Comparison of ENCODE assay signal across 19 cellular contexts in genomic region chr20:63178445-63178818, GRCh38. TPM values are rescaled to one million over a fixed set of nuclear protein-coding genes. Genes with fewer than 3 reads are reported as not detected.
A peak's percentile ranks its signal among the peaks of the same experiment; 100 is the strongest.
DNase-seq lines count a peak whose midpoint lies in the region; ATAC-seq and TF ChIP-seq lines count a peak whose summit lies in the region.
"Had no signal": no experiment of that assay in that cellular context is flagged by ENCODE, and none has a peak within 500 bp of the region (broad histone marks: within the 10 kb centered on the region; RNA-seq: fewer than 3 reads in every experiment).

No MANE protein-coding gene starts in this region.

- H3K9me3 ChIP-seq in iPS DF 6.9 (ENCODE audit: control insufficient read depth, insufficient read depth, low read length) (no peaks in the 10 kb centered on the region), smooth muscle cell (replicated peaks; ENCODE audit: low read depth) (no peaks in the 10 kb centered on the region), left lung (no peaks in the 10 kb centered on the region)
- H3K9me3 ChIP-seq: pancreas, vagina had no signal

- DNase-seq in NCI-H748 (lab: John Stamatoyannopoulos, UW; ENCODE audit: unreplicated experiment) (peak; percentile 66), NCI-H748 treated with DMSO at 0.1 percent for 48 hours (lab: John Stamatoyannopoulos, UW) (no peak), NCI-H146 treated with DMSO at 0.1 percent for 48 hours (lab: John Stamatoyannopoulos, UW; ENCODE audit: unreplicated experiment) (peak; percentile 22), iPS DF 6.9 (ENCODE audit: low read depth, low spot score) (no peak), smooth muscle cell (lab: John Stamatoyannopoulos, UW; ENCODE audit: unreplicated experiment) (no peak), left lung (no peak)
- DNase-seq in activated CD8-positive, alpha-beta T cell treated with anti-CD3 and anti-CD28 coated beads for 36 hours, result no peak
- DNase-seq: activated CD4-positive, alpha-beta T cell treated with anti-CD3 and anti-CD28 coated beads, Interleukin-2, amount 10 ng/mL, durations not matched to agents 7 days and 5 days; aorta; GDM1; NCI-H1048 had no signal

- H3K4me3 Mint-ChIP-seq in activated CD8-positive, alpha-beta T cell treated with anti-CD3 and anti-CD28 coated beads for 36 hours, result no peak overlapping the region
- H3K4me3 Mint-ChIP-seq: activated CD4-positive, alpha-beta T cell treated with anti-CD3 and anti-CD28 coated beads, Interleukin-2, amount 10 ng/mL, durations not matched to agents 7 days and 5 days; activated T-helper 1 cell treated with anti-CD3 and anti-CD28 coated beads, Interleukin-12 subunit alpha, Interleukin-12 subunit beta, Interleukin-2, Interleukin-4 antibody, amounts not matched to agents 30 ng/mL and 10 ng/mL and 1 ng/mL, durations not matched to agents 14 hours and 24 hours and 36 hours had no signal

- H3K27ac ChIP-seq in iPS DF 6.9 (ENCODE audit: low read length) (no peak overlapping the region), smooth muscle cell (ENCODE audit: low read depth) (no peak overlapping the region), left lung (no peak overlapping the region)
- H3K27ac ChIP-seq: pancreas, vagina had no signal

- peaks cover 17% of the 10 kb centered on the region for H4K20me1 ChIP-seq in smooth muscle cell (ENCODE audit: low read depth)

- H3K36me3 ChIP-seq in iPS DF 6.9 (ENCODE audit: control insufficient read depth, insufficient read depth, low read length) (peaks cover 4% of the 10 kb centered on the region; the same call in 1 of the 2 replicates), smooth muscle cell (ENCODE audit: low read depth) (no peaks in the 10 kb centered on the region), left lung (no peaks in the 10 kb centered on the region)
- H3K36me3 ChIP-seq: pancreas, vagina had no signal

- ATAC-seq in left lung (no peak), GM21528 (IDR thresholded peaks at IDR 0.05; ENCODE audit: low FRiP score, unreplicated experiment) (no peak)
- no peak for ATAC-seq in activated CD8-positive, alpha-beta T cell treated with anti-CD3 and anti-CD28 coated beads for 36 hours

- no peaks in the 10 kb centered on the region for H3F3A ChIP-seq in smooth muscle cell (ENCODE audit: low read depth)

- H3K4me3 ChIP-seq in iPS DF 6.9 (ENCODE audit: low read length) (peak overlapping the region; percentile 34; the same call in 1 of the 2 replicates), smooth muscle cell (no peak overlapping the region), left lung (no peak overlapping the region)

- H3K79me2 ChIP-seq in smooth muscle cell (ENCODE audit: low read depth), result no peaks in the 10 kb centered on the region

- POLR2A ChIA-PET in activated CD8-positive, alpha-beta T cell treated with anti-CD3 and anti-CD28 coated beads for 36 hours (lab: Charles Lee), result no interaction called here

- H2AFZ ChIP-seq in smooth muscle cell (ENCODE audit: low read depth), result no peak overlapping the region

- peaks cover 38% of the 10 kb centered on the region for H3K27me3 ChIP-seq in iPS DF 6.9 (ENCODE audit: control insufficient read depth, insufficient read depth, low read length)
- H3K27me3 ChIP-seq in smooth muscle cell (ENCODE audit: low read depth), result peaks cover 85% of the 10 kb centered on the region
- H3K27me3 ChIP-seq in left lung, result peaks cover 71 to 100% of the 10 kb centered on the region in 2 donors

- no peaks in the 10 kb centered on the region for H3K9me3 Mint-ChIP-seq in activated CD8-positive, alpha-beta T cell treated with anti-CD3 and anti-CD28 coated beads for 36 hours
- H3K9me3 Mint-ChIP-seq: activated CD4-positive, alpha-beta T cell treated with anti-CD3 and anti-CD28 coated beads, Interleukin-2, amount 10 ng/mL, durations not matched to agents 7 days and 5 days; activated T-helper 1 cell treated with anti-CD3 and anti-CD28 coated beads, Interleukin-12 subunit alpha, Interleukin-12 subunit beta, Interleukin-2, Interleukin-4 antibody, amounts not matched to agents 30 ng/mL and 10 ng/mL and 1 ng/mL, durations not matched to agents 14 hours and 24 hours and 36 hours; effector memory CD8-positive, alpha-beta T cell had no signal

- no peak overlapping the region for H3K27ac Mint-ChIP-seq in activated CD8-positive, alpha-beta T cell treated with anti-CD3 and anti-CD28 coated beads for 36 hours
- H3K27ac Mint-ChIP-seq: activated CD4-positive, alpha-beta T cell treated with anti-CD3 and anti-CD28 coated beads, Interleukin-2, amount 10 ng/mL, durations not matched to agents 7 days and 5 days; effector memory CD8-positive, alpha-beta T cell had no signal

- TF ChIP-seq CTCF in smooth muscle cell (IDR thresholded peaks at IDR 0.05; ENCODE audit: borderline replicate concordance, insufficient read depth, poor library complexity, severe bottlenecking) (no peak), left lung (IDR thresholded peaks at IDR 0.05) (no peak)
- no peak for TF ChIP-seq CTCF in activated CD8-positive, alpha-beta T cell treated with anti-CD3 and anti-CD28 coated beads for 36 hours (IDR thresholded peaks at IDR 0.05)

- H3K4me2 ChIP-seq in smooth muscle cell, result peak overlapping the region; percentile 74

- intact Hi-C loops in left lung (cut with DNase I), result no loop called here
- intact Hi-C loops in activated CD8-positive, alpha-beta T cell treated with anti-CD3 and anti-CD28 coated beads for 36 hours (cut with micrococcal nuclease), result loop anchor here (2.0 kb wide), 1 partner anchor 122 kb away; no protein-coding TSS in a partner anchor

- H3K9ac ChIP-seq in smooth muscle cell (ENCODE audit: low read depth), result no peak overlapping the region

- WGBS in iPS DF 6.9 (ENCODE audit: insufficient coverage, insufficient read length), result no CpG with 5 or more reads among the region's 48 CpGs
- WGBS in smooth muscle cell (ENCODE audit: low lambda C conversion rate), result 0% methylated on average over 8 of the region's 48 CpGs

- CTCF ChIA-PET in activated CD8-positive, alpha-beta T cell treated with anti-CD3 and anti-CD28 coated beads for 36 hours (lab: Charles Lee), result interaction anchor here (0.9 kb wide), 1 partner anchor 122 kb away, joined by 3 read pairs; no protein-coding TSS in a partner anchor

- H3K27me3 Mint-ChIP-seq in activated CD8-positive, alpha-beta T cell treated with anti-CD3 and anti-CD28 coated beads for 36 hours, result peaks cover 40% of the 10 kb centered on the region

- H3K4me1 ChIP-seq in iPS DF 6.9 (ENCODE audit: control insufficient read depth, insufficient read depth, low read length) (peaks cover 21% of the 10 kb centered on the region), smooth muscle cell (ENCODE audit: low read depth) (peaks cover 33% of the 10 kb centered on the region), left lung (peaks cover 9 to 39% of the 10 kb centered on the region in 2 donors)

- H3K36me3 Mint-ChIP-seq in activated CD8-positive, alpha-beta T cell treated with anti-CD3 and anti-CD28 coated beads for 36 hours (ENCODE audit: low read depth), result no peaks in the 10 kb centered on the region

- H3K4me1 Mint-ChIP-seq in activated CD8-positive, alpha-beta T cell treated with anti-CD3 and anti-CD28 coated beads for 36 hours (ENCODE audit: low read depth), result peaks cover 12% of the 10 kb centered on the region

RNA-seq across cellular contexts. Expression of gene YTHDF1, which starts 37.5 kb away (rescaled TPM):
- 25.3 and 28.2 TPM in 2 replicates for total RNA-seq in smooth muscle cell
- polyA plus RNA-seq in smooth muscle cell, result 35.8 and 50.9 TPM in 2 replicates
- 10 to 100 TPM; 36.3 to 36.9 TPM for total RNA-seq in left lung
- total RNA-seq in activated CD8-positive, alpha-beta T cell treated with anti-CD3 and anti-CD28 coated beads for 36 hours, result 10 to 100 TPM; 31.0 TPM

RNA-seq across cellular contexts. Expression of gene BIRC7, which starts 57.3 kb away (rescaled TPM):
- total RNA-seq in smooth muscle cell (3.5 and 5.8 TPM in 2 replicates), left lung (under 1 TPM; 0.29 to 0.64 TPM)
- 10.9 and 12.2 TPM in 2 replicates for polyA plus RNA-seq in smooth muscle cell
- total RNA-seq in activated CD8-positive, alpha-beta T cell treated with anti-CD3 and anti-CD28 coated beads for 36 hours, result 1 to 10 TPM; 5.1 to 5.3 TPM
- total RNA-seq: activated CD4-positive, alpha-beta T cell treated with anti-CD3 and anti-CD28 coated beads, Interleukin-2, amount 10 ng/mL, durations not matched to agents 7 days and 5 days; activated T-helper 1 cell treated with anti-CD3 and anti-CD28 coated beads, Interleukin-12 subunit alpha, Interleukin-12 subunit beta, Interleukin-2, Interleukin-4 antibody, amounts not matched to agents 30 ng/mL and 10 ng/mL and 1 ng/mL, durations not matched to agents 14 hours and 24 hours and 36 hours; aorta; lung microvascular endothelial cell; pancreas; T-helper 2 cell treated with Interferon-gamma antibody and Interleukin-4, amounts not matched to agents 100 ng/mL and 5 ng/mL, for 36 hours had no signal
- polyA plus RNA-seq: AG04450, aorta had no signal

Comparison
In these comparisons a context has a peak if more than half of its experiments do, and no peak if none do; other contexts are left out.
1. DNase-seq: peak in NCI-H748 (single experiment) and NCI-H146 treated with DMSO at 0.1 percent for 48 hours (single experiment); none in NCI-H748 treated with DMSO at 0.1 percent for 48 hours (single experiment), iPS DF 6.9 (single experiment), smooth muscle cell (single experiment), left lung (0 of 2) and activated CD8-positive, alpha-beta T cell treated with anti-CD3 and anti-CD28 coated beads for 36 hours (single experiment).